Comparison of ENCODE assay signal across 8 cellular contexts in genomic region chr11:126373389-126374066, GRCh38. TPM values are rescaled to one million over a fixed set of nuclear protein-coding genes. Genes with fewer than 3 reads are reported as not detected.
DNase-seq lines count a peak whose midpoint lies in the region; ATAC-seq, FAIRE-seq and TF ChIP-seq lines count a peak whose summit lies in the region.
"Not testable (repeated sequence)": the region's sequence is repeated elsewhere in the genome, so short reads cannot be mapped to it uniquely, and the experiment has no call there.

No MANE protein-coding gene starts in this region.

- H3K4me1 Mint-ChIP-seq in nephron progenitor cell: peaks cover 40% of the 10 kb centered on the region

- H3K9me3 ChIP-seq in A549, right atrium auricular region: not testable (repeated sequence)

- peak overlapping the region; percentile 18; the same call in 1 of the 3 replicates for H3K4me2 ChIP-seq in A549

- CTCF ChIA-PET in A549 (lab: Yijun Ruan, JAX): interaction anchor here (0.6 kb wide), 1 partner anchor 280 kb away, joined by 4 read pairs; no protein-coding TSS in a partner anchor

- H3K4me3 Mint-ChIP-seq in nephron progenitor cell: not testable (repeated sequence)

- H3K27me3 Mint-ChIP-seq in nephron progenitor cell (ENCODE audit: low read depth, poor library complexity): not testable (repeated sequence)

- not testable (repeated sequence) for H3K27me3 ChIP-seq in right atrium auricular region

- H3K27ac ChIP-seq in A549: peak overlapping the region in 1 of 2 experiments; percentile 58; a peak in 2 of 6 replicates
- peak overlapping the region; percentile 27 for H3K27ac ChIP-seq in epithelial cell of prostate
- peak overlapping the region; percentile 65 to 72 for H3K27ac ChIP-seq in right atrium auricular region
- peak overlapping the region; percentile 42 for H3K27ac ChIP-seq in substantia nigra (ENCODE audit: low read depth, low read length, poor library complexity, severe bottlenecking)

- ATAC-seq in A549: peak; percentile 50 to 63; a peak in 4 of 6 replicates
- peak; percentile 90 for ATAC-seq in SK-N-SH treated with all-trans-retinoic acid at 6 μM for 48 hours

- TF ChIP-seq RAD21 in A549 (conservative IDR thresholded peaks at IDR 0.05 in 1 of 2, IDR thresholded peaks at IDR 0.05 in 1 of 2): not testable (repeated sequence)

- DNase-seq in A549 (ENCODE audit: low read depth in 1 of 2, low spot score in 1 of 2); epithelial cell of prostate (ENCODE audit: low read depth, low spot score); right atrium auricular region (ENCODE audit: low spot score); nephron progenitor cell: not testable (repeated sequence)
- peak; percentile 82 for DNase-seq in M059J (ENCODE audit: low read depth)
- DNase-seq in NCI-H345 treated with DMSO at 0.1 percent for 48 hours (lab: John Stamatoyannopoulos, UW; ENCODE audit: unreplicated experiment): peak; percentile 26
- peak in 2 of 49 donors; percentile 32 to 36 for DNase-seq in substantia nigra (lab: John Stamatoyannopoulos, UW)

- 84% methylated on average over 4 of the region's 12 CpGs for WGBS in A549 (ENCODE audit: missing lambda C conversion rate)

- not testable (repeated sequence) for H3K36me3 ChIP-seq in right atrium auricular region

- POLR2A ChIA-PET in A549 (lab: Yijun Ruan, JAX): not testable (repeated sequence)

- not testable (repeated sequence) for FAIRE-seq in A549 (lab: Jason Lieb, UNC)

- H3K9me3 Mint-ChIP-seq in nephron progenitor cell: not testable (repeated sequence)

- H3K4me1 ChIP-seq in A549: not testable (repeated sequence)
- peaks cover 0 to 69% of the 10 kb centered on the region in 2 donors for H3K4me1 ChIP-seq in right atrium auricular region

- peaks cover 17% of the 10 kb centered on the region for H3K36me3 Mint-ChIP-seq in nephron progenitor cell (ENCODE audit: low read depth)

- TF ChIP-seq POLR2A in A549 (IDR thresholded peaks at IDR 0.05; ENCODE audit: low read length): not testable (repeated sequence)

- TF ChIP-seq CTCF in A549 (IDR thresholded peaks at IDR 0.05); right atrium auricular region (IDR thresholded peaks at IDR 0.05); nephron progenitor cell (IDR thresholded peaks at IDR 0.05): not testable (repeated sequence)

- TF ChIP-seq EP300 in A549 (IDR thresholded peaks at IDR 0.05): not testable (repeated sequence)

- peak overlapping the region; percentile 89 for H3K27ac Mint-ChIP-seq in nephron progenitor cell

- not testable (repeated sequence) for H3K4me3 ChIP-seq in A549, right atrium auricular region

RNA-seq across cellular contexts. Expression of gene ST3GAL4, which starts 18.0 kb away (rescaled TPM):
- polyA plus RNA-seq in A549 (2011; rRNA removed) (11.9 and 17.3 TPM in 2 replicates), A549 (2017; fragmentation: RNase III; extraction: RNeasy Plus Mini Kit Qiagen cat#74134 plus additional on column Dnase treatment) (16.5 to 19.7 TPM (median 17.5 TPM) in 3 replicates)
- polyA plus RNA-seq in A549 (2012; cell fraction: cytosol; rRNA removed): 25.4 and 31.5 TPM in 2 replicates
- polyA plus RNA-seq in A549 (2012; cell fraction: nucleus; rRNA removed): 28.4 and 28.9 TPM in 2 replicates
- 17.9 and 19.2 TPM in 2 replicates for polyA minus RNA-seq in A549 (2011; rRNA and poly(A)+ RNA removed)
- total RNA-seq in M059J (2014; rRNA removed; shearing (Covaris generic)): 49.2 and 50.6 TPM in 2 replicates
- 100 to 1,000 TPM in 1 of 2 donors, 10 to 100 TPM in 1; 67.5 to 103 TPM for total RNA-seq in right atrium auricular region
